In genomic region chr3:18232317-18232716, GRCh38 we compare ENCODE assay signal across 9 cellular contexts.
"Had no signal": no experiment of that assay in that cellular context is flagged by ENCODE, and none has a peak within 500 bp of the region (broad histone marks: within the 10 kb centered on the region; RNA-seq: fewer than 3 reads in every experiment).

No MANE protein-coding gene starts in this region.

- FAIRE-seq: HTR-8/SVneo, K562 had no signal

- H3K36me3 ChIP-seq: HAP-1 had no signal

- ATAC-seq: HCT116, K562 had no signal

- DNase-seq: GM23248, GOT3, H7, HFFc6, IMR-90 had no signal

- H3K9me3 ChIP-seq: HAP-1 had no signal

- H3K4me3 ChIP-seq: GM23248, HAP-1, K562 had no signal

- H3K27ac ChIP-seq: GM23248 had no signal

- H3K9ac ChIP-seq: GM23248 had no signal

- H2AFZ ChIP-seq: GM23248 had no signal
